In the genomic region with DNA sequence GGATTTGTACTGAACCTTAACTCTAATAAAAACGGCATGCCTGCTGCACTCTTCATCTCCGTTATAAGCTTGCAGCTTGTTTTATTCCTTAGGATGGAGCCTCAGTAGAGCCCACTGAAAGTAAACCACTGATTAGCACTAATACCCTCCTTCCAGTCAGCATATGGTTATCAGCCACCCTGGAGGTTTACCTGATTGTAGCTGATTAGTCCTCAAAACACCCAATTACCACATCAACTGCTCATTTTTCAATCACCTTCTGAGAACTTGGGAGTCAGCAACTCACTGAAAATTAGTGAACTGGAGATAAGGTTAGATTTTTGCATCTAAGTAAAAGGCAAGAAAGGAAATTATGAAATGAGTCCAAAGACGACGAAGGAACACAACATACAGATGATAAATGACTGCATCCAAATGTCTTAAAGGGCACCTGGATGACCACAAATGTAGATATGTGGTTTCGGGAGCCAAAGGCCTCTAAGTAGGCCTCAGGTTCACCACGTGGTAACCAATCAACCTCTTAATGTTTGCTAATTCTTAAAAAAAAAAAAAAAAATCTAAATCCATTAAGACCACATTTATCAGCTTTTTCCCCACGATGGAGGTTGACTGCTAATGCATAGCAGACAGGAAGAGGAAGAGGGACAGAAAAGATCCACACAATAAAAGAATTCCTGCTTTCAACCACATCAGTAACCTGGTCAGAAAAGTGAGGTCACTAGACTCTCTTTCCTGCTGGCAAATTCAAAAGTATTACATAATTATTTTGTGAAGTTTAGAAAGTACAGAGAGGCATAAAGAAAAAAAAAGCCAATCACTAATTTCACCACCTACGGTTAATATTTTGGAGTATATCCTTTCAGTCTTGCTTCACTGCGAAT, we compare ENCODE assay signal across 1 cellular context.
TF ChIP-seq lines count a peak whose summit lies in the region.

No MANE protein-coding gene starts in this region.

TF ChIP-seq in WTC11, 78 proteins besides CTCF, POLR2A, EP300 and RAD21 (continued from another document):
- TF ChIP-seq HMGA2 (CRISPR knock-in tag; IDR thresholded peaks at IDR 0.05) (no peak), ERG (CRISPR knock-in tag; IDR thresholded peaks at IDR 0.05) (no peak), GABPB1 (CRISPR knock-in tag; IDR thresholded peaks at IDR 0.05) (no peak), NR1H2 (CRISPR knock-in tag; IDR thresholded peaks at IDR 0.05) (no peak), ZNF317 (CRISPR knock-in tag; IDR thresholded peaks at IDR 0.05; ENCODE audit: borderline replicate concordance, low read depth) (no peak), CBFB (CRISPR knock-in tag; IDR thresholded peaks at IDR 0.05; ENCODE audit: low read depth) (no peak), ZNF138 (CRISPR knock-in tag; conservative IDR thresholded peaks at IDR 0.05) (no peak), NR3C1 (CRISPR knock-in tag; conservative IDR thresholded peaks at IDR 0.05; ENCODE audit: low read depth) (no peak)
